8 cellular contexts compared by ENCODE assay signal in the genomic region with DNA sequence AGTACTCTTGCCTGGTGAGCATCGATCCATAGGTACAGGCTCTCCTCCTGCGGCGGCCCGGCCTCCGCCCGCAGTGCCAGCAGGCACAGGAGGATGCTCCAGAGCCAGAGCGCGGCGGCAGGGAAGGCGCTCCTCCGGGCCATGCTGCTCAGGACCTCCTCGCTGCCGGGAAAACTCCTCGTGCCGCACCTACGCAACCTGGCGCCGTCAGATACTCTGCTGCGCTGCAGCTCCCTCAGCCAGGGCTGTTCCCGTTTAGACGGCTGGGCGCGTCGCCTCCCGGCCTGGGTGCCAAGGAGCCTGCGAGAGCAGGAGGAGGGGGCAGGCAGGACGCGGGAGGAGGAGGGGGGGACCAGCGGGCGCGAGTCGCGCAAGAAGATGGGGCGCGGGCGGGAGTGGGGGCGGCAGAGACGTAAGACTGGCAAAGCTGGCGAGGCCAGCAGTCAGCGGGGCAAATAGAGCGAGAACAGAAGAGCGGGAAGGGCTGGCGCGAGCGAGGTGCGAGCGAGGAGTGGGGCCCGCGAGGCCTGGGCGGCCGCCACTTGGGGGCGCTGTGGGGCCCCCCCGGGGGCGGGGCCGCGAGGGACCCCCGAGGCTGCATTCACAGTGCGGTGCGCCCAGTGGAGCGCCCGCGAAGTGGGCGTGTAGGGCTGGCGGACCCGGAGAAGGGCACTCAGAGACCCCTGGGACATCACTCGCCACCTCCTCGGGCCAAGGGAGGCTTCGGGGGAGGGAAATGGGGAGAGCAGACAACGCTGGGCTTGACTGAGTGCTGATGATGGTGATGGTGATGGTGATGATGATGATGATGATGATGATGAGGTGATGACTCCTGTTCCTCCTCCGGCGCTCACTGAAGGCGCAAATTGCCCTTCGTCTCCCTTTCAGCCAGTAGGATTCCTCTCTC. TPM values are rescaled to one million over a fixed set of nuclear protein-coding genes. Genes with fewer than 3 reads are reported as not detected.
DNase-seq lines count a peak whose midpoint lies in the region; ATAC-seq, FAIRE-seq and TF ChIP-seq lines count a peak whose summit lies in the region.

A gene with protein sequence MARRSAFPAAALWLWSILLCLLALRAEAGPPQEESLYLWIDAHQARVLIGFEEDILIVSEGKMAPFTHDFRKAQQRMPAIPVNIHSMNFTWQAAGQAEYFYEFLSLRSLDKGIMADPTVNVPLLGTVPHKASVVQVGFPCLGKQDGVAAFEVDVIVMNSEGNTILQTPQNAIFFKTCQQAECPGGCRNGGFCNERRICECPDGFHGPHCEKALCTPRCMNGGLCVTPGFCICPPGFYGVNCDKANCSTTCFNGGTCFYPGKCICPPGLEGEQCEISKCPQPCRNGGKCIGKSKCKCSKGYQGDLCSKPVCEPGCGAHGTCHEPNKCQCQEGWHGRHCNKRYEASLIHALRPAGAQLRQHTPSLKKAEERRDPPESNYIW (minus strand): TSS at position 257 of the 907 bp plus-strand sequence. CDS start 114 bp downstream, at position 143.

- H3K4me2 ChIP-seq in A549 (peak within 1 kb of the TSS; percentile 98), trophoblast cell (ENCODE audit: low read length) (peak within 1 kb of the TSS; percentile 67)

- H3K27me3 ChIP-seq in trophoblast cell (ENCODE audit: insufficient read depth, low read length), result peaks cover 15% of the 10 kb centered on the region

- TF ChIP-seq RAD21 in A549 (conservative IDR thresholded peaks at IDR 0.05 in 1 of 2, IDR thresholded peaks at IDR 0.05 in 1 of 2) (no peak), Ishikawa (IDR thresholded peaks at IDR 0.05; ENCODE audit: low read depth) (no peak)

- no peak within 1 kb of the TSS for H3K4ac ChIP-seq in trophoblast cell (ENCODE audit: low read depth, low read length)

- H3K79me1 ChIP-seq in trophoblast cell (ENCODE audit: low read length), result no peaks in the 10 kb centered on the region

- H3K9me3 ChIP-seq in A549 (no peaks in the 10 kb centered on the region), trophoblast cell (ENCODE audit: insufficient read depth, low read depth, low read length) (peaks cover 3% of the 10 kb centered on the region)

- FAIRE-seq in A549 (lab: Jason Lieb, UNC), result no peak

- POLR2A ChIA-PET in A549 (lab: Yijun Ruan, JAX), result no interaction called here

- no peaks in the 10 kb centered on the region for H3K79me2 ChIP-seq in trophoblast cell (ENCODE audit: control insufficient read depth, insufficient read depth, low read length, poor library complexity)

- H2BK120ac ChIP-seq in trophoblast cell (ENCODE audit: insufficient read depth, low read length, poor library complexity), result no peak within 1 kb of the TSS

- H4K91ac ChIP-seq in trophoblast cell (ENCODE audit: low read depth, low read length), result no peak within 1 kb of the TSS

- H3K27ac ChIP-seq in A549, result 0 out of 6 replicates have a peak within 1 kb of the TSS, but pooled peaks of 1 of the 2 experiments have one; percentile 19
- H3K27ac ChIP-seq in trophoblast cell (ENCODE audit: low read depth, low read length), result no peak within 1 kb of the TSS

- TF ChIP-seq CTCF in A549 (IDR thresholded peaks at IDR 0.05) (peak; percentile 43; the same call in 2 of the 3 replicates), foreskin fibroblast (IDR thresholded peaks at IDR 0.05; ENCODE audit: low read depth, low read length) (peak; percentile 23)

- ATAC-seq in A549 (peak; percentile 83 to 92), GM18502 (IDR thresholded peaks at IDR 0.05; ENCODE audit: poor library complexity, unreplicated experiment) (peak; percentile 73)

- H3K14ac ChIP-seq in trophoblast cell (ENCODE audit: low read length), result no peak within 1 kb of the TSS

- DNase-seq in A549 (ENCODE audit: low read depth in 1 of 2, low spot score in 1 of 2) (peak in 1 of 2 experiments; percentile 29), foreskin fibroblast (peak; percentile 3 to 49), trophoblast cell (peak in 1 of 2 donors; percentile 12), A172 (ENCODE audit: low spot score) (no peak), GOT3 (lab: John Stamatoyannopoulos, UW) (no peak)
- DNase-seq in activated CD8-positive, alpha-beta memory T cell treated with anti-CD3 and anti-CD28 coated beads, Interleukin-2, amount 50 U/mL, for 48 hours, result peak; percentile 74

- 16% methylated on average over 41 of the region's 73 CpGs for WGBS in A549 (ENCODE audit: missing lambda C conversion rate)
- no CpG with 5 or more reads among the region's 73 CpGs for WGBS in trophoblast cell (ENCODE audit: extremely low coverage, insufficient coverage, insufficient read length)

- H2BK5ac ChIP-seq in trophoblast cell (ENCODE audit: low read depth, low read length, poor library complexity), result no peak within 1 kb of the TSS

- no peak for TF ChIP-seq EP300 in A549 (IDR thresholded peaks at IDR 0.05)
- TF ChIP-seq EP300 in Ishikawa (IDR thresholded peaks at IDR 0.05; ENCODE audit: borderline replicate concordance), result no peak

- no peak within 1 kb of the TSS for H4K8ac ChIP-seq in trophoblast cell (ENCODE audit: low read depth, low read length)

- no peak within 1 kb of the TSS for H3K23ac ChIP-seq in trophoblast cell (ENCODE audit: low read length)

- H2BK12ac ChIP-seq in trophoblast cell (ENCODE audit: low read length), result no peak within 1 kb of the TSS

- no peak for TF ChIP-seq POLR2A in A549 (IDR thresholded peaks at IDR 0.05; ENCODE audit: low read length)

- CTCF ChIA-PET in A549 (lab: Yijun Ruan, JAX), result interaction anchor here (1.4 to 4.8 kb wide), 7 partner anchors 10 to 320 kb away, joined by 5 to 34 read pairs (median 8); no protein-coding TSS in a partner anchor

- no peak within 1 kb of the TSS for H2AK5ac ChIP-seq in trophoblast cell (ENCODE audit: low read length)

- no peak within 1 kb of the TSS for H4K12ac ChIP-seq in trophoblast cell (ENCODE audit: low read depth, low read length)

- H3K36me3 ChIP-seq in trophoblast cell (ENCODE audit: control insufficient read depth in 1 of 2, insufficient read depth in 2 of 2, low read length in 2 of 2), result no peaks in the 10 kb centered on the region

- H3K18ac ChIP-seq in trophoblast cell (ENCODE audit: low read length), result no peak within 1 kb of the TSS

- no peaks in the 10 kb centered on the region; the same call in 2 of the 3 replicates for H3K4me1 ChIP-seq in A549
- H3K4me1 ChIP-seq in trophoblast cell (ENCODE audit: control insufficient read depth in 1 of 2, insufficient read depth in 2 of 2, low read length in 2 of 2), result peaks cover 0 to 6% of the 10 kb centered on the region in 2 experiments

- peak within 1 kb of the TSS; percentile 46 for H2AFZ ChIP-seq in trophoblast cell (ENCODE audit: insufficient read depth, low read length, poor library complexity)

- no peak within 1 kb of the TSS for H3K9ac ChIP-seq in trophoblast cell (ENCODE audit: low read length)

- H3K4me3 ChIP-seq in A549 (peak within 1 kb of the TSS; percentile 40), foreskin fibroblast (ENCODE audit: low read depth in 1 of 2, low read length in 2 of 2) (peak within 1 kb of the TSS in 1 of 2 donors; percentile 37), trophoblast cell (ENCODE audit: low read depth, low read length) (peak within 1 kb of the TSS; percentile 46)

TF ChIP-seq in A549, 52 proteins besides CTCF, POLR2A, EP300 and RAD21:
- TF ChIP-seq, protein P1, sequence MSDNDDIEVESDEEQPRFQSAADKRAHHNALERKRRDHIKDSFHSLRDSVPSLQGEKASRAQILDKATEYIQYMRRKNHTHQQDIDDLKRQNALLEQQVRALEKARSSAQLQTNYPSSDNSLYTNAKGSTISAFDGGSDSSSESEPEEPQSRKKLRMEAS (IDR thresholded peaks at IDR 0.05), result peak; percentile 32
- TF ChIP-seq NPAS2 (CRISPR knock-in tag; IDR thresholded peaks at IDR 0.05; ENCODE audit: borderline replicate concordance) (no peak), TFCP2L1 (CRISPR knock-in tag; IDR thresholded peaks at IDR 0.05) (no peak)
- TF ChIP-seq, protein P2, sequence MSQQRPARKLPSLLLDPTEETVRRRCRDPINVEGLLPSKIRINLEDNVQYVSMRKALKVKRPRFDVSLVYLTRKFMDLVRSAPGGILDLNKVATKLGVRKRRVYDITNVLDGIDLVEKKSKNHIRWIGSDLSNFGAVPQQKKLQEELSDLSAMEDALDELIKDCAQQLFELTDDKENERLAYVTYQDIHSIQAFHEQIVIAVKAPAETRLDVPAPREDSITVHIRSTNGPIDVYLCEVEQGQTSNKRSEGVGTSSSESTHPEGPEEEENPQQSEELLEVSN (IDR thresholded peaks at IDR 0.05; ENCODE audit: borderline replicate concordance, low read depth), result peak; percentile 82; the same call in 1 of the 2 replicates

TF ChIP-seq in Ishikawa, 13 proteins besides CTCF, POLR2A, EP300 and RAD21 (continues in another document):
- TF ChIP-seq ZBTB7A (IDR thresholded peaks at IDR 0.05; ENCODE audit: low read depth) (peak; percentile 74; the same call in 1 of the 2 replicates), REST (IDR thresholded peaks at IDR 0.05; ENCODE audit: low read depth) (no peak)

RNA-seq across cellular contexts. Expression of the gene that starts here (rescaled TPM):
- polyA plus RNA-seq in A549 (2011; rRNA removed), result not detected in 2 replicates
- not detected in 2 replicates for polyA plus RNA-seq in A549 (2012; cell fraction: cytosol; rRNA removed)
- not detected in 2 replicates for polyA plus RNA-seq in A549 (2012; cell fraction: nucleus; rRNA removed)
- polyA plus RNA-seq in A549 (2017; fragmentation: RNase III; extraction: RNeasy Plus Mini Kit Qiagen cat#74134 plus additional on column Dnase treatment), result not detected in 3 replicates
- polyA minus RNA-seq in A549 (2011; rRNA and poly(A)+ RNA removed), result not detected in 2 replicates
- 0.03 TPM in 1 of 2 replicates, not detected in the other for polyA plus RNA-seq in trophoblast cell (2013)
- total RNA-seq in A172 (2014; rRNA removed; shearing (Covaris generic)), result not detected in 2 replicates

Comparison
In these comparisons a context has a peak if more than half of its experiments do, and no peak if none do; other contexts are left out.
1. Peak in ATAC-seq, H3K4me3 ChIP-seq and H3K4me2 ChIP-seq in A549; RNA of the gene not detected or under 1 TPM.
2. DNase-seq: peak in activated CD8-positive, alpha-beta memory T cell treated with anti-CD3 and anti-CD28 coated beads, Interleukin-2, amount 50 U/mL, for 48 hours (single experiment) and foreskin fibroblast (2 of 2); none in A172 (single experiment) and GOT3 (single experiment).